Comparison of ENCODE assay signal across 1 cellular context in genomic region chr2:178072383-178073301, GRCh38.
A peak's percentile ranks its signal among the peaks of the same experiment; 100 is the strongest.
TF ChIP-seq lines count a peak whose summit lies in the region.

Gene PDE11A, minus strand, starts transcription at chr2:178072777. Its CDS starts 340 bp downstream, at chr2:178072437.

TF ChIP-seq in HepG2, 621 proteins besides CTCF, POLR2A, EP300 and RAD21 (continued from another document and continues in another):
- TF ChIP-seq, protein P1, sequence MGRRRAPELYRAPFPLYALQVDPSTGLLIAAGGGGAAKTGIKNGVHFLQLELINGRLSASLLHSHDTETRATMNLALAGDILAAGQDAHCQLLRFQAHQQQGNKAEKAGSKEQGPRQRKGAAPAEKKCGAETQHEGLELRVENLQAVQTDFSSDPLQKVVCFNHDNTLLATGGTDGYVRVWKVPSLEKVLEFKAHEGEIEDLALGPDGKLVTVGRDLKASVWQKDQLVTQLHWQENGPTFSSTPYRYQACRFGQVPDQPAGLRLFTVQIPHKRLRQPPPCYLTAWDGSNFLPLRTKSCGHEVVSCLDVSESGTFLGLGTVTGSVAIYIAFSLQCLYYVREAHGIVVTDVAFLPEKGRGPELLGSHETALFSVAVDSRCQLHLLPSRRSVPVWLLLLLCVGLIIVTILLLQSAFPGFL (CRISPR knock-in tag; IDR thresholded peaks at IDR 0.05) = no peak
- TF ChIP-seq ZNF430 (CRISPR knock-in tag; IDR thresholded peaks at IDR 0.05) (peak; percentile 95), PTBP1 (IDR thresholded peaks at IDR 0.05; ENCODE audit: low read depth, low read length, poor library complexity, severe bottlenecking) (peak; percentile 98), ZMYM2 (CRISPR knock-in tag; IDR thresholded peaks at IDR 0.05) (peak; percentile 87), U2AF1 (optimal IDR thresholded peaks at IDR 0.05; ENCODE audit: low read depth, low read length) (peak; percentile 93), ZBTB46 (CRISPR knock-in tag; IDR thresholded peaks at IDR 0.05; ENCODE audit: borderline replicate concordance) (no peak; the same call in 1 of the 2 replicates), SNRNP70 (IDR thresholded peaks at IDR 0.05; ENCODE audit: low read depth, low read length) (no peak), CENPT (CRISPR knock-in tag; IDR thresholded peaks at IDR 0.05; ENCODE audit: low read depth) (no peak), ZFP37 (CRISPR knock-in tag; IDR thresholded peaks at IDR 0.05; ENCODE audit: borderline replicate concordance) (peak; percentile 46; the same call in 1 of the 2 replicates), ZNF770 (CRISPR knock-in tag; IDR thresholded peaks at IDR 0.05) (peak; percentile 52; the same call in 1 of the 2 replicates), GZF1 (CRISPR knock-in tag; IDR thresholded peaks at IDR 0.05) (no peak), ATM (IDR thresholded peaks at IDR 0.05; ENCODE audit: borderline replicate concordance) (no peak), ZNF639 (CRISPR knock-in tag; conservative IDR thresholded peaks at IDR 0.05) (peak; percentile 67; the same call in 1 of the 2 replicates), KDM6A (CRISPR knock-in tag; IDR thresholded peaks at IDR 0.05; ENCODE audit: low read depth) (no peak), ARID4A (CRISPR knock-in tag; IDR thresholded peaks at IDR 0.05; ENCODE audit: borderline replicate concordance) (peak; percentile 82; the same call in 1 of the 2 replicates), POGZ (CRISPR knock-in tag; IDR thresholded peaks at IDR 0.05) (peak; percentile 71; the same call in 1 of the 2 replicates), ZFYVE20 (CRISPR knock-in tag; IDR thresholded peaks at IDR 0.05; ENCODE audit: borderline replicate concordance, low read depth) (no peak), IRF1 (CRISPR knock-in tag; IDR thresholded peaks at IDR 0.05; ENCODE audit: low read depth) (no peak), SRSF9 (IDR thresholded peaks at IDR 0.05; ENCODE audit: borderline replicate concordance, insufficient read depth, low read depth, low read length, poor library complexity, severe bottlenecking) (no peak), ZNF891 (CRISPR knock-in tag; IDR thresholded peaks at IDR 0.05) (peak; percentile 87), ZBTB34 (CRISPR knock-in tag; IDR thresholded peaks at IDR 0.05) (no peak; the same call in 1 of the 2 replicates), NR2C2 (CRISPR knock-in tag; IDR thresholded peaks at IDR 0.05; ENCODE audit: borderline replicate concordance) (peak; percentile 61; the same call in 1 of the 2 replicates), LCORL (IDR thresholded peaks at IDR 0.05) (no peak), LCORL (CRISPR knock-in tag; IDR thresholded peaks at IDR 0.05) (peak; percentile 89), NCOA1 (CRISPR knock-in tag; IDR thresholded peaks at IDR 0.05) (no peak), RORA (CRISPR knock-in tag; IDR thresholded peaks at IDR 0.05) (no peak), RARA (CRISPR knock-in tag; IDR thresholded peaks at IDR 0.05) (peak; percentile 60; the same call in 1 of the 2 replicates), ZMYM4 (CRISPR knock-in tag; IDR thresholded peaks at IDR 0.05) (peak; percentile 88), RCOR2 (CRISPR knock-in tag; IDR thresholded peaks at IDR 0.05) (peak; percentile 62; the same call in 1 of the 2 replicates), ETV6 (CRISPR knock-in tag; conservative IDR thresholded peaks at IDR 0.05) (peak; percentile 84), KLF11 (CRISPR knock-in tag; IDR thresholded peaks at IDR 0.05) (no peak), ZNF101 (CRISPR knock-in tag; IDR thresholded peaks at IDR 0.05; ENCODE audit: borderline replicate concordance, low read depth) (peak; percentile 94), MIXL1 (CRISPR knock-in tag; IDR thresholded peaks at IDR 0.05) (no peak), ZBTB3 (CRISPR knock-in tag; IDR thresholded peaks at IDR 0.05; ENCODE audit: borderline replicate concordance, low read depth) (no peak), DBP (CRISPR knock-in tag; IDR thresholded peaks at IDR 0.05; ENCODE audit: not compliant biosample characterization) (peak; percentile 47), MIER2 (CRISPR knock-in tag; IDR thresholded peaks at IDR 0.05) (no peak), ETV5 (CRISPR knock-in tag; IDR thresholded peaks at IDR 0.05; ENCODE audit: borderline replicate concordance) (peak; percentile 96), ZNF207 (IDR thresholded peaks at IDR 0.05; ENCODE audit: borderline replicate concordance) (no peak), ZNF18 (CRISPR knock-in tag; IDR thresholded peaks at IDR 0.05; ENCODE audit: insufficient replicate concordance) (no peak), RBM22 (optimal IDR thresholded peaks at IDR 0.05; ENCODE audit: low read length) (peak; percentile 21), ZNF562 (CRISPR knock-in tag; IDR thresholded peaks at IDR 0.05; ENCODE audit: borderline replicate concordance) (no peak), HDAC1 (CRISPR knock-in tag; IDR thresholded peaks at IDR 0.05) (peak; percentile 75; the same call in 1 of the 2 replicates), ZNF354B (CRISPR knock-in tag; IDR thresholded peaks at IDR 0.05) (no peak), ZBTB39 (CRISPR knock-in tag; IDR thresholded peaks at IDR 0.05) (0 out of 2 replicates have a peak, but pooled peaks have one; percentile 43)
- TF ChIP-seq, protein P2, sequence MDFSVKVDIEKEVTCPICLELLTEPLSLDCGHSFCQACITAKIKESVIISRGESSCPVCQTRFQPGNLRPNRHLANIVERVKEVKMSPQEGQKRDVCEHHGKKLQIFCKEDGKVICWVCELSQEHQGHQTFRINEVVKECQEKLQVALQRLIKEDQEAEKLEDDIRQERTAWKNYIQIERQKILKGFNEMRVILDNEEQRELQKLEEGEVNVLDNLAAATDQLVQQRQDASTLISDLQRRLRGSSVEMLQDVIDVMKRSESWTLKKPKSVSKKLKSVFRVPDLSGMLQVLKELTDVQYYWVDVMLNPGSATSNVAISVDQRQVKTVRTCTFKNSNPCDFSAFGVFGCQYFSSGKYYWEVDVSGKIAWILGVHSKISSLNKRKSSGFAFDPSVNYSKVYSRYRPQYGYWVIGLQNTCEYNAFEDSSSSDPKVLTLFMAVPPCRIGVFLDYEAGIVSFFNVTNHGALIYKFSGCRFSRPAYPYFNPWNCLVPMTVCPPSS (IDR thresholded peaks at IDR 0.05) = no peak
